1 cellular context compared by ENCODE assay signal in genomic region chr12:39442895-39443703, GRCh38.
TF ChIP-seq lines count a peak whose summit lies in the region.

Gene KIF21A, minus strand, starts transcription at chr12:39443120. Its CDS starts 150 bp downstream, at chr12:39442970.

TF ChIP-seq in HepG2, 621 proteins besides CTCF, POLR2A, EP300 and RAD21 (continued from another document and continues in another):
- TF ChIP-seq ZNF317 (CRISPR knock-in tag; IDR thresholded peaks at IDR 0.05) (0 out of 2 replicates have a peak, but pooled peaks have one; percentile 33), RCOR2 (CRISPR knock-in tag; IDR thresholded peaks at IDR 0.05) (no peak), TFDP2 (CRISPR knock-in tag; IDR thresholded peaks at IDR 0.05) (peak; percentile 82), ZNF841 (CRISPR knock-in tag; IDR thresholded peaks at IDR 0.05; ENCODE audit: borderline replicate concordance) (no peak), ZNF431 (CRISPR knock-in tag; IDR thresholded peaks at IDR 0.05; ENCODE audit: borderline replicate concordance, low read depth) (peak; percentile 66; the same call in 1 of the 2 replicates), ZBTB8A (CRISPR knock-in tag; IDR thresholded peaks at IDR 0.05; ENCODE audit: borderline replicate concordance, low read depth) (no peak), IRF1 (CRISPR knock-in tag; IDR thresholded peaks at IDR 0.05; ENCODE audit: low read depth) (no peak), RBM22 (optimal IDR thresholded peaks at IDR 0.05; ENCODE audit: low read length) (no peak), ZNF678 (CRISPR knock-in tag; IDR thresholded peaks at IDR 0.05) (no peak), TEAD3 (CRISPR knock-in tag; optimal IDR thresholded peaks at IDR 0.05; ENCODE audit: borderline replicate concordance) (peak; percentile 52), THRA (CRISPR knock-in tag; IDR thresholded peaks at IDR 0.05; ENCODE audit: borderline replicate concordance) (0 out of 2 replicates have a peak, but pooled peaks have one; percentile 45), ZFP91 (CRISPR knock-in tag; IDR thresholded peaks at IDR 0.05; ENCODE audit: borderline replicate concordance) (peak; percentile 74; the same call in 1 of the 2 replicates), RBM39 (IDR thresholded peaks at IDR 0.05; ENCODE audit: low read depth, low read length, poor library complexity, severe bottlenecking) (peak; percentile 89), ZNF432 (CRISPR knock-in tag; IDR thresholded peaks at IDR 0.05; ENCODE audit: borderline replicate concordance) (no peak), IKZF4 (CRISPR knock-in tag; IDR thresholded peaks at IDR 0.05; ENCODE audit: borderline replicate concordance, low read depth, not compliant biosample characterization) (peak; percentile 18), SRY (CRISPR knock-in tag; IDR thresholded peaks at IDR 0.05) (peak; percentile 55; the same call in 1 of the 2 replicates), ZNF34 (CRISPR knock-in tag; IDR thresholded peaks at IDR 0.05; ENCODE audit: borderline replicate concordance) (0 out of 2 replicates have a peak, but pooled peaks have one; percentile 39), ZNF318 (CRISPR knock-in tag; IDR thresholded peaks at IDR 0.05) (no peak), IRX3 (CRISPR knock-in tag; IDR thresholded peaks at IDR 0.05; ENCODE audit: borderline replicate concordance, low read depth) (no peak), ZNF333 (CRISPR knock-in tag; IDR thresholded peaks at IDR 0.05; ENCODE audit: borderline replicate concordance) (no peak), SOX6 (IDR thresholded peaks at IDR 0.05) (no peak), SOX6 (CRISPR knock-in tag; IDR thresholded peaks at IDR 0.05) (peak; percentile 80), CBX1 (IDR thresholded peaks at IDR 0.05; ENCODE audit: low read depth) (peak; percentile 21), U2AF1 (optimal IDR thresholded peaks at IDR 0.05; ENCODE audit: low read depth, low read length) (no peak), SRSF4 (IDR thresholded peaks at IDR 0.05; ENCODE audit: low read depth, low read length, poor library complexity, severe bottlenecking) (no peak), ZNF251 (CRISPR knock-in tag; IDR thresholded peaks at IDR 0.05) (no peak), KDM3A (CRISPR knock-in tag; IDR thresholded peaks at IDR 0.05; ENCODE audit: low read depth) (peak; percentile 64; the same call in 1 of the 2 replicates), ZBTB49 (CRISPR knock-in tag; IDR thresholded peaks at IDR 0.05; ENCODE audit: borderline replicate concordance) (no peak), MYPOP (CRISPR knock-in tag; IDR thresholded peaks at IDR 0.05) (no peak), FOXP4 (CRISPR knock-in tag; IDR thresholded peaks at IDR 0.05) (0 out of 2 replicates have a peak, but pooled peaks have one; percentile 12), ZNF891 (CRISPR knock-in tag; IDR thresholded peaks at IDR 0.05) (0 out of 2 replicates have a peak, but pooled peaks have one; percentile 39), ZNF143 (CRISPR knock-in tag; IDR thresholded peaks at IDR 0.05) (no peak), KLF15 (CRISPR knock-in tag; IDR thresholded peaks at IDR 0.05; ENCODE audit: borderline replicate concordance) (0 out of 2 replicates have a peak, but pooled peaks have one; percentile 49), ZNF800 (CRISPR knock-in tag; IDR thresholded peaks at IDR 0.05) (peak; percentile 65), ZEB1 (IDR thresholded peaks at IDR 0.05; ENCODE audit: insufficient replicate concordance, low read depth) (no peak), ELF4 (CRISPR knock-in tag; IDR thresholded peaks at IDR 0.05; ENCODE audit: borderline replicate concordance) (no peak), ZNF335 (CRISPR knock-in tag; IDR thresholded peaks at IDR 0.05) (no peak), GPN1 (CRISPR knock-in tag; IDR thresholded peaks at IDR 0.05; ENCODE audit: borderline replicate concordance) (0 out of 2 replicates have a peak, but pooled peaks have one; percentile 9), FOSL2 (CRISPR knock-in tag; IDR thresholded peaks at IDR 0.05) (peak; percentile 81)
